In genomic region chr2:20635698-20636584, GRCh38 we compare ENCODE assay signal across 1 cellular context.
TF ChIP-seq lines count a peak whose summit lies in the region.

No MANE protein-coding gene starts in this region.

TF ChIP-seq in HepG2, 621 proteins besides CTCF, POLR2A, EP300 and RAD21 (continued from another document and continues in another):
- no peak; the same call in 1 of the 2 replicates for TF ChIP-seq ZNF609 (CRISPR knock-in tag; IDR thresholded peaks at IDR 0.05; ENCODE audit: borderline replicate concordance)
- no peak; the same call in 1 of the 2 replicates for TF ChIP-seq NR2F2 (IDR thresholded peaks at IDR 0.05; ENCODE audit: borderline replicate concordance, low read depth)
- peak; percentile 86 for TF ChIP-seq BCL3 (CRISPR knock-in tag; IDR thresholded peaks at IDR 0.05)
- TF ChIP-seq DRAP1 (CRISPR knock-in tag; IDR thresholded peaks at IDR 0.05) = peak; percentile 38; the same call in 1 of the 2 replicates
- no peak for TF ChIP-seq ZNF512B (CRISPR knock-in tag; IDR thresholded peaks at IDR 0.05; ENCODE audit: borderline replicate concordance)
- no peak for TF ChIP-seq MYPOP (CRISPR knock-in tag; IDR thresholded peaks at IDR 0.05)
- TF ChIP-seq ZNF549 (CRISPR knock-in tag; IDR thresholded peaks at IDR 0.05) = no peak
- TF ChIP-seq EEA1 (CRISPR knock-in tag; IDR thresholded peaks at IDR 0.05; ENCODE audit: borderline replicate concordance) = peak; percentile 90; the same call in 1 of the 2 replicates
- TF ChIP-seq AHDC1 (CRISPR knock-in tag; IDR thresholded peaks at IDR 0.05; ENCODE audit: borderline replicate concordance) = no peak
- peak; percentile 99 for TF ChIP-seq ZBTB38 (CRISPR knock-in tag; IDR thresholded peaks at IDR 0.05)
- TF ChIP-seq SYNCRIP (IDR thresholded peaks at IDR 0.05; ENCODE audit: insufficient read depth, low read depth, low read length) = no peak
- no peak for TF ChIP-seq ZC3H4 (CRISPR knock-in tag; IDR thresholded peaks at IDR 0.05; ENCODE audit: borderline replicate concordance)
- no peak for TF ChIP-seq CREBL2 (CRISPR knock-in tag; IDR thresholded peaks at IDR 0.05; ENCODE audit: borderline replicate concordance)
- peak; percentile 97 for TF ChIP-seq ZNF687 (CRISPR knock-in tag; IDR thresholded peaks at IDR 0.05)
- TF ChIP-seq AGO1 (IDR thresholded peaks at IDR 0.05; ENCODE audit: low read depth, low read length, poor library complexity, severe bottlenecking) = peak; percentile 59
- no peak for TF ChIP-seq ARID2 (CRISPR knock-in tag; IDR thresholded peaks at IDR 0.05; ENCODE audit: borderline replicate concordance)
- TF ChIP-seq ISL2 (CRISPR knock-in tag; IDR thresholded peaks at IDR 0.05) = 0 out of 2 replicates have a peak, but pooled peaks have one; percentile 36
- TF ChIP-seq DNMT1 (CRISPR knock-in tag; IDR thresholded peaks at IDR 0.05) = peak; percentile 95; the same call in 1 of the 2 replicates
- peak; percentile 81; the same call in 1 of the 2 replicates for TF ChIP-seq ZNF772 (CRISPR knock-in tag; IDR thresholded peaks at IDR 0.05)
- TF ChIP-seq ZNF44 (CRISPR knock-in tag; IDR thresholded peaks at IDR 0.05) = no peak
- no peak for TF ChIP-seq U2AF1 (optimal IDR thresholded peaks at IDR 0.05; ENCODE audit: low read depth, low read length)
- TF ChIP-seq MLXIP (CRISPR knock-in tag; IDR thresholded peaks at IDR 0.05; ENCODE audit: borderline replicate concordance) = no peak
- peak; percentile 83 for TF ChIP-seq HOXA3 (CRISPR knock-in tag; IDR thresholded peaks at IDR 0.05)
- peak; percentile 70; the same call in 1 of the 2 replicates for TF ChIP-seq HIC2 (CRISPR knock-in tag; IDR thresholded peaks at IDR 0.05; ENCODE audit: low read depth)
- TF ChIP-seq JUND (CRISPR knock-in tag; IDR thresholded peaks at IDR 0.05) = peak; percentile 51; the same call in 1 of the 2 replicates
